In the genomic region with DNA sequence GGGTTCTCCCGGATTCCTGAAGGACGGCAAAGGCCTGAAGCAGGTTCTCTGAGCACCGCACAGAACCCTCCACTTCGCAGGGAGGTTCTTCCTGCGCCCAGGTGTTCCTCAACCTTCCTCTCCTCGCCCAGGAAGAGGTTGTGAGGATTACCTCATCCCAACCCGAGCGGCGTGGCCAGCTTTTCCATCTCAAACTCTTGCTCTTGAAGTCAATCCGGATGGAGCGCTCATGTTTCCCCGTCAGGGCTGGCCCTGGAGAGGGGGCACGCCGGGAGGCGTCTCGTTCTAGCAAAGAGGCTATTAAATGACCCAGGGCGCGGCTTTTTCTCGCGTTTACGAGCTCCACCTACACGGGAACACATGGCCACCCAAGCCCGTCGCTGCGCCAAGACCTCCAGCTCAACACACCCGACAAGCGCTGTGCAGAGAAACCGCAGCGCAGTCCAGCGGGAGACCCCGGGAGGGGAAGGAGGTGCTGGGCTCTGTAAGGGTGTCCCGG, we compare ENCODE assay signal across 2 cellular contexts.
TF ChIP-seq lines count a peak whose summit lies in the region.

No MANE protein-coding gene starts in this region.

TF ChIP-seq in HEK293, 187 proteins besides CTCF, POLR2A, EP300 and RAD21 (continued from another document and continues in another):
- TF ChIP-seq, protein P1, sequence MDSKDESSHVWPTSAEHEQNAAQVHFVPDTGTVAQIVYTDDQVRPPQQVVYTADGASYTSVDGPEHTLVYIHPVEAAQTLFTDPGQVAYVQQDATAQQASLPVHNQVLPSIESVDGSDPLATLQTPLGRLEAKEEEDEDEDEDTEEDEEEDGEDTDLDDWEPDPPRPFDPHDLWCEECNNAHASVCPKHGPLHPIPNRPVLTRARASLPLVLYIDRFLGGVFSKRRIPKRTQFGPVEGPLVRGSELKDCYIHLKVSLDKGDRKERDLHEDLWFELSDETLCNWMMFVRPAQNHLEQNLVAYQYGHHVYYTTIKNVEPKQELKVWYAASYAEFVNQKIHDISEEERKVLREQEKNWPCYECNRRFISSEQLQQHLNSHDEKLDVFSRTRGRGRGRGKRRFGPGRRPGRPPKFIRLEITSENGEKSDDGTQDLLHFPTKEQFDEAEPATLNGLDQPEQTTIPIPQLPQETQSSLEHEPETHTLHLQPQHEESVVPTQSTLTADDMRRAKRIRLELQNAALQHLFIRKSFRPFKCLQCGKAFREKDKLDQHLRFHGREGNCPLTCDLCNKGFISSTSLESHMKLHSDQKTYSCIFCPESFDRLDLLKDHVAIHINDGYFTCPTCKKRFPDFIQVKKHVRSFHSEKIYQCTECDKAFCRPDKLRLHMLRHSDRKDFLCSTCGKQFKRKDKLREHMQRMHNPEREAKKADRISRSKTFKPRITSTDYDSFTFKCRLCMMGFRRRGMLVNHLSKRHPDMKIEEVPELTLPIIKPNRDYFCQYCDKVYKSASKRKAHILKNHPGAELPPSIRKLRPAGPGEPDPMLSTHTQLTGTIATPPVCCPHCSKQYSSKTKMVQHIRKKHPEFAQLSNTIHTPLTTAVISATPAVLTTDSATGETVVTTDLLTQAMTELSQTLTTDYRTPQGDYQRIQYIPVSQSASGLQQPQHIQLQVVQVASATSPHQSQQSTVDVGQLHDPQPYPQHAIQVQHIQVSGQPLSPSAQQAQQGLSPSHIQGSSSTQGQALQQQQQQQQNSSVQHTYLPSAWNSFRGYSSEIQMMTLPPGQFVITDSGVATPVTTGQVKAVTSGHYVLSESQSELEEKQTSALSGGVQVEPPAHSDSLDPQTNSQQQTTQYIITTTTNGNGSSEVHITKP (tag by site-specific recombination; IDR thresholded peaks at IDR 0.05): no peak
- no peak for TF ChIP-seq MYNN (tag by site-specific recombination; IDR thresholded peaks at IDR 0.05; ENCODE audit: borderline replicate concordance)
- TF ChIP-seq, protein P2, sequence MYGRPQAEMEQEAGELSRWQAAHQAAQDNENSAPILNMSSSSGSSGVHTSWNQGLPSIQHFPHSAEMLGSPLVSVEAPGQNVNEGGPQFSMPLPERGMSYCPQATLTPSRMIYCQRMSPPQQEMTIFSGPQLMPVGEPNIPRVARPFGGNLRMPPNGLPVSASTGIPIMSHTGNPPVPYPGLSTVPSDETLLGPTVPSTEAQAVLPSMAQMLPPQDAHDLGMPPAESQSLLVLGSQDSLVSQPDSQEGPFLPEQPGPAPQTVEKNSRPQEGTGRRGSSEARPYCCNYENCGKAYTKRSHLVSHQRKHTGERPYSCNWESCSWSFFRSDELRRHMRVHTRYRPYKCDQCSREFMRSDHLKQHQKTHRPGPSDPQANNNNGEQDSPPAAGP (tag by site-specific recombination; IDR thresholded peaks at IDR 0.05): peak; percentile 58; the same call in 1 of the 2 replicates
- TF ChIP-seq, protein P3, sequence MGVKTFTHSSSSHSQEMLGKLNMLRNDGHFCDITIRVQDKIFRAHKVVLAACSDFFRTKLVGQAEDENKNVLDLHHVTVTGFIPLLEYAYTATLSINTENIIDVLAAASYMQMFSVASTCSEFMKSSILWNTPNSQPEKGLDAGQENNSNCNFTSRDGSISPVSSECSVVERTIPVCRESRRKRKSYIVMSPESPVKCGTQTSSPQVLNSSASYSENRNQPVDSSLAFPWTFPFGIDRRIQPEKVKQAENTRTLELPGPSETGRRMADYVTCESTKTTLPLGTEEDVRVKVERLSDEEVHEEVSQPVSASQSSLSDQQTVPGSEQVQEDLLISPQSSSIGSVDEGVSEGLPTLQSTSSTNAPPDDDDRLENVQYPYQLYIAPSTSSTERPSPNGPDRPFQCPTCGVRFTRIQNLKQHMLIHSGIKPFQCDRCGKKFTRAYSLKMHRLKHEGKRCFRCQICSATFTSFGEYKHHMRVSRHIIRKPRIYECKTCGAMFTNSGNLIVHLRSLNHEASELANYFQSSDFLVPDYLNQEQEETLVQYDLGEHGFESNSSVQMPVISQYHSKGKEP (tag by site-specific recombination; IDR thresholded peaks at IDR 0.05): no peak
- TF ChIP-seq ZNF600 (tag by site-specific recombination; IDR thresholded peaks at IDR 0.05): peak; percentile 87
- peak; percentile 83; the same call in 1 of the 2 replicates for TF ChIP-seq ZBTB20 (tag by site-specific recombination; IDR thresholded peaks at IDR 0.05)
- no peak for TF ChIP-seq ZNF174 (tag by site-specific recombination; IDR thresholded peaks at IDR 0.05)
- no peak for TF ChIP-seq ZNF521 (tag by site-specific recombination; IDR thresholded peaks at IDR 0.05)
- TF ChIP-seq ZNF239 (tag by site-specific recombination; IDR thresholded peaks at IDR 0.05): no peak
- TF ChIP-seq, protein P4, sequence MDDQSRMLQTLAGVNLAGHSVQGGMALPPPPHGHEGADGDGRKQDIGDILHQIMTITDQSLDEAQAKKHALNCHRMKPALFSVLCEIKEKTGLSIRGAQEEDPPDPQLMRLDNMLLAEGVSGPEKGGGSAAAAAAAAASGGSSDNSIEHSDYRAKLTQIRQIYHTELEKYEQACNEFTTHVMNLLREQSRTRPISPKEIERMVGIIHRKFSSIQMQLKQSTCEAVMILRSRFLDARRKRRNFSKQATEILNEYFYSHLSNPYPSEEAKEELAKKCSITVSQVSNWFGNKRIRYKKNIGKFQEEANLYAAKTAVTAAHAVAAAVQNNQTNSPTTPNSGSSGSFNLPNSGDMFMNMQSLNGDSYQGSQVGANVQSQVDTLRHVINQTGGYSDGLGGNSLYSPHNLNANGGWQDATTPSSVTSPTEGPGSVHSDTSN (CRISPR knock-in tag; IDR thresholded peaks at IDR 0.05): peak; percentile 66; the same call in 1 of the 2 replicates
- peak; percentile 63 for TF ChIP-seq ZNF10 (tag by site-specific recombination; IDR thresholded peaks at IDR 0.05)
- TF ChIP-seq ZNF529 (tag by site-specific recombination; IDR thresholded peaks at IDR 0.05; ENCODE audit: insufficient replicate concordance): no peak
- TF ChIP-seq ZNF274 (IDR thresholded peaks at IDR 0.05; ENCODE audit: low read length): no peak
- TF ChIP-seq ZNF274 (tag by site-specific recombination; IDR thresholded peaks at IDR 0.05; ENCODE audit: borderline replicate concordance): no peak
- TF ChIP-seq ZNF776 (tag by site-specific recombination; IDR thresholded peaks at IDR 0.05; ENCODE audit: borderline replicate concordance): no peak
- TF ChIP-seq ZBTB1 (tag by site-specific recombination; IDR thresholded peaks at IDR 0.05): no peak
- no peak for TF ChIP-seq ZNF621 (tag by site-specific recombination; IDR thresholded peaks at IDR 0.05)
- no peak for TF ChIP-seq ZNF202 (tag by site-specific recombination; IDR thresholded peaks at IDR 0.05; ENCODE audit: borderline replicate concordance)
- no peak for TF ChIP-seq ZNF132 (tag by site-specific recombination; IDR thresholded peaks at IDR 0.05; ENCODE audit: borderline replicate concordance)
- TF ChIP-seq ZNF155 (tag by site-specific recombination; IDR thresholded peaks at IDR 0.05): no peak
- no peak for TF ChIP-seq SCRT2 (tag by site-specific recombination; IDR thresholded peaks at IDR 0.05)
- TF ChIP-seq ZNF157 (tag by site-specific recombination; IDR thresholded peaks at IDR 0.05): no peak

TF ChIP-seq in HepG2, 621 proteins besides CTCF, POLR2A, EP300 and RAD21 (continued from another document and continues in another):
- TF ChIP-seq, protein P5, sequence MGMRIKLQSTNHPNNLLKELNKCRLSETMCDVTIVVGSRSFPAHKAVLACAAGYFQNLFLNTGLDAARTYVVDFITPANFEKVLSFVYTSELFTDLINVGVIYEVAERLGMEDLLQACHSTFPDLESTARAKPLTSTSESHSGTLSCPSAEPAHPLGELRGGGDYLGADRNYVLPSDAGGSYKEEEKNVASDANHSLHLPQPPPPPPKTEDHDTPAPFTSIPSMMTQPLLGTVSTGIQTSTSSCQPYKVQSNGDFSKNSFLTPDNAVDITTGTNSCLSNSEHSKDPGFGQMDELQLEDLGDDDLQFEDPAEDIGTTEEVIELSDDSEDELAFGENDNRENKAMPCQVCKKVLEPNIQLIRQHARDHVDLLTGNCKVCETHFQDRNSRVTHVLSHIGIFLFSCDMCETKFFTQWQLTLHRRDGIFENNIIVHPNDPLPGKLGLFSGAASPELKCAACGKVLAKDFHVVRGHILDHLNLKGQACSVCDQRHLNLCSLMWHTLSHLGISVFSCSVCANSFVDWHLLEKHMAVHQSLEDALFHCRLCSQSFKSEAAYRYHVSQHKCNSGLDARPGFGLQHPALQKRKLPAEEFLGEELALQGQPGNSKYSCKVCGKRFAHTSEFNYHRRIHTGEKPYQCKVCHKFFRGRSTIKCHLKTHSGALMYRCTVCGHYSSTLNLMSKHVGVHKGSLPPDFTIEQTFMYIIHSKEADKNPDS (CRISPR knock-in tag; IDR thresholded peaks at IDR 0.05): no peak
- TF ChIP-seq, protein P6, sequence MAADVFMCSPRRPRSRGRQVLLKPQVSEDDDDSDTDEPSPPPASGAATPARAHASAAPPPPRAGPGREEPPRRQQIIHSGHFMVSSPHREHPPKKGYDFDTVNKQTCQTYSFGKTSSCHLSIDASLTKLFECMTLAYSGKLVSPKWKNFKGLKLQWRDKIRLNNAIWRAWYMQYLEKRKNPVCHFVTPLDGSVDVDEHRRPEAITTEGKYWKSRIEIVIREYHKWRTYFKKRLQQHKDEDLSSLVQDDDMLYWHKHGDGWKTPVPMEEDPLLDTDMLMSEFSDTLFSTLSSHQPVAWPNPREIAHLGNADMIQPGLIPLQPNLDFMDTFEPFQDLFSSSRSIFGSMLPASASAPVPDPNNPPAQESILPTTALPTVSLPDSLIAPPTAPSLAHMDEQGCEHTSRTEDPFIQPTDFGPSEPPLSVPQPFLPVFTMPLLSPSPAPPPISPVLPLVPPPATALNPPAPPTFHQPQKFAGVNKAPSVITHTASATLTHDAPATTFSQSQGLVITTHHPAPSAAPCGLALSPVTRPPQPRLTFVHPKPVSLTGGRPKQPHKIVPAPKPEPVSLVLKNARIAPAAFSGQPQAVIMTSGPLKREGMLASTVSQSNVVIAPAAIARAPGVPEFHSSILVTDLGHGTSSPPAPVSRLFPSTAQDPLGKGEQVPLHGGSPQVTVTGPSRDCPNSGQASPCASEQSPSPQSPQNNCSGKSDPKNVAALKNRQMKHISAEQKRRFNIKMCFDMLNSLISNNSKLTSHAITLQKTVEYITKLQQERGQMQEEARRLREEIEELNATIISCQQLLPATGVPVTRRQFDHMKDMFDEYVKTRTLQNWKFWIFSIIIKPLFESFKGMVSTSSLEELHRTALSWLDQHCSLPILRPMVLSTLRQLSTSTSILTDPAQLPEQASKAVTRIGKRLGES (CRISPR knock-in tag; IDR thresholded peaks at IDR 0.05; ENCODE audit: borderline replicate concordance): peak; percentile 46; the same call in 1 of the 2 replicates
- TF ChIP-seq IRX3 (CRISPR knock-in tag; IDR thresholded peaks at IDR 0.05; ENCODE audit: borderline replicate concordance, low read depth) (peak; percentile 90), CEBPG (CRISPR knock-in tag; IDR thresholded peaks at IDR 0.05) (peak; percentile 12; the same call in 1 of the 2 replicates), ASH2L (IDR thresholded peaks at IDR 0.05; ENCODE audit: insufficient read length, low read depth, low read length) (peak; percentile 9), ZFP62 (CRISPR knock-in tag; IDR thresholded peaks at IDR 0.05) (no peak), SNRNP70 (IDR thresholded peaks at IDR 0.05; ENCODE audit: low read depth, low read length) (no peak), BCL6 (CRISPR knock-in tag; IDR thresholded peaks at IDR 0.05) (no peak), REL (CRISPR knock-in tag; conservative IDR thresholded peaks at IDR 0.05) (peak; percentile 81; the same call in 1 of the 2 replicates), SIX4 (CRISPR knock-in tag; IDR thresholded peaks at IDR 0.05) (no peak; the same call in 1 of the 2 replicates), ZMYM3 (CRISPR knock-in tag; IDR thresholded peaks at IDR 0.05) (peak; percentile 38; the same call in 1 of the 2 replicates), ZNF749 (CRISPR knock-in tag; IDR thresholded peaks at IDR 0.05; ENCODE audit: borderline replicate concordance) (no peak), ELF1 (CRISPR knock-in tag; IDR thresholded peaks at IDR 0.05) (peak; percentile 27; the same call in 1 of the 2 replicates), ZNF562 (CRISPR knock-in tag; IDR thresholded peaks at IDR 0.05; ENCODE audit: borderline replicate concordance) (no peak), SAP130 (CRISPR knock-in tag; IDR thresholded peaks at IDR 0.05; ENCODE audit: low read depth) (peak; percentile 57; the same call in 1 of the 2 replicates), SP5 (CRISPR knock-in tag; IDR thresholded peaks at IDR 0.05; ENCODE audit: borderline replicate concordance, low read depth) (peak; percentile 32; the same call in 1 of the 2 replicates), ZNF607 (CRISPR knock-in tag; IDR thresholded peaks at IDR 0.05; ENCODE audit: borderline replicate concordance) (0 out of 2 replicates have a peak, but pooled peaks have one; percentile 81), ZZZ3 (CRISPR knock-in tag; IDR thresholded peaks at IDR 0.05; ENCODE audit: borderline replicate concordance) (no peak; the same call in 1 of the 2 replicates), THAP11 (CRISPR knock-in tag; IDR thresholded peaks at IDR 0.05) (no peak), GFI1 (CRISPR knock-in tag; IDR thresholded peaks at IDR 0.05; ENCODE audit: borderline replicate concordance) (peak; percentile 56; the same call in 1 of the 2 replicates)
- TF ChIP-seq, protein P7, sequence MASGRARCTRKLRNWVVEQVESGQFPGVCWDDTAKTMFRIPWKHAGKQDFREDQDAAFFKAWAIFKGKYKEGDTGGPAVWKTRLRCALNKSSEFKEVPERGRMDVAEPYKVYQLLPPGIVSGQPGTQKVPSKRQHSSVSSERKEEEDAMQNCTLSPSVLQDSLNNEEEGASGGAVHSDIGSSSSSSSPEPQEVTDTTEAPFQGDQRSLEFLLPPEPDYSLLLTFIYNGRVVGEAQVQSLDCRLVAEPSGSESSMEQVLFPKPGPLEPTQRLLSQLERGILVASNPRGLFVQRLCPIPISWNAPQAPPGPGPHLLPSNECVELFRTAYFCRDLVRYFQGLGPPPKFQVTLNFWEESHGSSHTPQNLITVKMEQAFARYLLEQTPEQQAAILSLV (CRISPR knock-in tag; IDR thresholded peaks at IDR 0.05; ENCODE audit: borderline replicate concordance): no peak
- TF ChIP-seq, protein P8, sequence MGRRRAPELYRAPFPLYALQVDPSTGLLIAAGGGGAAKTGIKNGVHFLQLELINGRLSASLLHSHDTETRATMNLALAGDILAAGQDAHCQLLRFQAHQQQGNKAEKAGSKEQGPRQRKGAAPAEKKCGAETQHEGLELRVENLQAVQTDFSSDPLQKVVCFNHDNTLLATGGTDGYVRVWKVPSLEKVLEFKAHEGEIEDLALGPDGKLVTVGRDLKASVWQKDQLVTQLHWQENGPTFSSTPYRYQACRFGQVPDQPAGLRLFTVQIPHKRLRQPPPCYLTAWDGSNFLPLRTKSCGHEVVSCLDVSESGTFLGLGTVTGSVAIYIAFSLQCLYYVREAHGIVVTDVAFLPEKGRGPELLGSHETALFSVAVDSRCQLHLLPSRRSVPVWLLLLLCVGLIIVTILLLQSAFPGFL (CRISPR knock-in tag; IDR thresholded peaks at IDR 0.05): no peak
- TF ChIP-seq, protein P9, sequence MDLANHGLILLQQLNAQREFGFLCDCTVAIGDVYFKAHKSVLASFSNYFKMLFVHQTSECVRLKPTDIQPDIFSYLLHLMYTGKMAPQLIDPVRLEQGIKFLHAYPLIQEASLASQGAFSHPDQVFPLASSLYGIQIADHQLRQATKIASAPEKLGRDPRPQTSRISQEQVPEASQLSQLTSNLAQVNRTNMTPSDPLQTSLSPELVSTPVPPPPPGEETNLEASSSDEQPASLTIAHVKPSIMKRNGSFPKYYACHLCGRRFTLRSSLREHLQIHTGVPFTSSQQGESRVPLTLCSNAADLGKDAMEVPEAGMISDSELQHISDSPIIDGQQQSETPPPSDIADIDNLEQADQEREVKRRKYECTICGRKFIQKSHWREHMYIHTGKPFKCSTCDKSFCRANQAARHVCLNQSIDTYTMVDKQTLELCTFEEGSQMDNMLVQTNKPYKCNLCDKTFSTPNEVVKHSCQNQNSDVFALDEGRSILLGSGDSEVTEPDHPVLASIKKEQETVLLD (CRISPR knock-in tag; IDR thresholded peaks at IDR 0.05; ENCODE audit: low read depth): 0 out of 2 replicates have a peak, but pooled peaks have one; percentile 22
